20 cellular contexts compared by ENCODE assay signal in genomic region chr12:32618115-32618514, GRCh38.
DNase-seq lines count a peak whose midpoint lies in the region; ATAC-seq and TF ChIP-seq lines count a peak whose summit lies in the region.
"Had no signal": no experiment of that assay in that cellular context is flagged by ENCODE, and none has a peak within 500 bp of the region (broad histone marks: within the 10 kb centered on the region; RNA-seq: fewer than 3 reads in every experiment).

No MANE protein-coding gene starts in this region.

- H3K27ac ChIP-seq in mesendoderm (ENCODE audit: low read depth, low read length) = no peak overlapping the region
- H3K27ac ChIP-seq: 22Rv1; BLaER1 treated with 17β-estradiol and CSF1 and Interleukin-3, amounts not matched to agents 10 nM and 100 nM; GM23248 had no signal

- peaks cover 40% of the 10 kb centered on the region for H3K36me3 Mint-ChIP-seq in progenitor cell of endocrine pancreas (ENCODE audit: insufficient read depth)
- H3K36me3 Mint-ChIP-seq: CD8-positive, alpha-beta memory T cell had no signal

- no peaks in the 10 kb centered on the region for H3K36me3 ChIP-seq in mesendoderm (ENCODE audit: control insufficient read depth, insufficient read depth, low read length)

- H3K56ac ChIP-seq in mesendoderm (ENCODE audit: low read length) = no peak overlapping the region

- no peaks in the 10 kb centered on the region for H3K79me1 ChIP-seq in mesendoderm (ENCODE audit: low read length)

- H3K4me1 ChIP-seq in mesendoderm (ENCODE audit: control insufficient read depth, low read depth, low read length) = no peaks in the 10 kb centered on the region
- H3K4me1 ChIP-seq: BE2C; BLaER1 treated with 17β-estradiol and CSF1 and Interleukin-3, amounts not matched to agents 10 nM and 100 nM had no signal

- H3K4ac ChIP-seq in mesendoderm (ENCODE audit: low read depth, low read length) = no peak overlapping the region

- H3K23ac ChIP-seq in mesendoderm (ENCODE audit: low read length) = no peak overlapping the region

- no peaks in the 10 kb centered on the region for H3K9me3 Mint-ChIP-seq in progenitor cell of endocrine pancreas (ENCODE audit: low read depth)
- H3K9me3 Mint-ChIP-seq: CD14-positive monocyte; CD4-positive, alpha-beta T cell; CD8-positive, alpha-beta memory T cell; H9 had no signal

- no CpG with 5 or more reads among the region's 3 CpGs for WGBS in mesendoderm (ENCODE audit: extremely low coverage, insufficient coverage, low lambda C conversion rate)

- H3K4me3 Mint-ChIP-seq in progenitor cell of endocrine pancreas (ENCODE audit: low read depth) = no peak overlapping the region
- H3K4me3 Mint-ChIP-seq: CD14-positive monocyte; CD4-positive, alpha-beta T cell; CD8-positive, alpha-beta memory T cell; H9 had no signal

- H2BK5ac ChIP-seq in mesendoderm (ENCODE audit: low read length) = no peak overlapping the region

- H3K27ac Mint-ChIP-seq in progenitor cell of endocrine pancreas = peak overlapping the region; percentile 4
- H3K27ac Mint-ChIP-seq: CD4-positive, alpha-beta T cell; CD8-positive, alpha-beta memory T cell; H9 had no signal

- no peak overlapping the region for H4K5ac ChIP-seq in mesendoderm (ENCODE audit: low read length)

- H3K4me1 Mint-ChIP-seq in progenitor cell of endocrine pancreas (ENCODE audit: low read depth) = peaks cover 4% of the 10 kb centered on the region
- H3K4me1 Mint-ChIP-seq: CD8-positive, alpha-beta memory T cell; H9 had no signal

- no peak overlapping the region for H3K4me2 ChIP-seq in mesendoderm (ENCODE audit: low read length)
- H3K4me2 ChIP-seq: BLaER1 treated with 17β-estradiol and CSF1 and Interleukin-3, amounts not matched to agents 10 nM and 100 nM had no signal

- no peak overlapping the region for H4K8ac ChIP-seq in mesendoderm (ENCODE audit: low read depth, low read length)

- H3K4me3 ChIP-seq in mesendoderm (ENCODE audit: low read length) = no peak overlapping the region
- H3K4me3 ChIP-seq: BLaER1 treated with 17β-estradiol and CSF1 and Interleukin-3, amounts not matched to agents 10 nM and 100 nM; GM23248 had no signal

- H3K18ac ChIP-seq in mesendoderm (ENCODE audit: low read length) = no peak overlapping the region

- H3K9ac ChIP-seq in mesendoderm (ENCODE audit: low read length) = no peak overlapping the region
- H3K9ac ChIP-seq: BLaER1 treated with 17β-estradiol and CSF1 and Interleukin-3, amounts not matched to agents 10 nM and 100 nM; GM23248 had no signal

- H3K27me3 Mint-ChIP-seq in progenitor cell of endocrine pancreas = no peaks in the 10 kb centered on the region
- H3K27me3 Mint-ChIP-seq: CD4-positive, alpha-beta T cell; CD8-positive, alpha-beta memory T cell had no signal

- H3K27me3 ChIP-seq in mesendoderm (ENCODE audit: insufficient read depth, low read length, poor library complexity) = no peaks in the 10 kb centered on the region
- H3K27me3 ChIP-seq: BE2C; BLaER1 treated with 17β-estradiol and CSF1 and Interleukin-3, amounts not matched to agents 10 nM and 100 nM had no signal

- no peak for TF ChIP-seq CTCF in progenitor cell of endocrine pancreas (IDR thresholded peaks at IDR 0.05; ENCODE audit: unreplicated experiment)

- peak; percentile 11 for DNase-seq in NCI-H82 (lab: John Stamatoyannopoulos, UW)
- DNase-seq in NCI-H82 treated with DMSO at 0.1 percent for 48 hours (lab: John Stamatoyannopoulos, UW; ENCODE audit: unreplicated experiment) = no peak
- DNase-seq in HuH-7 (ENCODE audit: low spot score) = peak; percentile 18
- DNase-seq in mesendoderm = peak; percentile 79
- no peak for DNase-seq in progenitor cell of endocrine pancreas (ENCODE audit: low spot score, unreplicated experiment)
- no peak for DNase-seq in AG08396 (ENCODE audit: low spot score)
- no peak for DNase-seq in GF-D8 (lab: John Stamatoyannopoulos, UW)
- DNase-seq: AML-193; BE2C; CD4-positive, alpha-beta T cell; CD8-positive, alpha-beta memory T cell; DMS53; DMS79 treated with DMSO at 0.1 percent for 48 hours; GM23248; H9 had no signal

- no peak overlapping the region for H2AK5ac ChIP-seq in mesendoderm (ENCODE audit: low read length)

- H3K79me2 ChIP-seq in mesendoderm (ENCODE audit: control insufficient read depth, insufficient read depth, low read length) = no peaks in the 10 kb centered on the region

- no peak for ATAC-seq in GM21825 (IDR thresholded peaks at IDR 0.05; ENCODE audit: unreplicated experiment)
- ATAC-seq: HCT116 had no signal

- H2BK15ac ChIP-seq in mesendoderm (replicated peaks; ENCODE audit: low read depth) = no peak overlapping the region

- no peak overlapping the region for H2BK120ac ChIP-seq in mesendoderm (ENCODE audit: low read depth, low read length)

Comparison
In these comparisons a context has a peak if more than half of its experiments do, and no peak if none do; other contexts are left out.
1. DNase-seq: peak in NCI-H82 (single experiment), HuH-7 (single experiment) and mesendoderm (single experiment); none in NCI-H82 treated with DMSO at 0.1 percent for 48 hours (single experiment), progenitor cell of endocrine pancreas (single experiment), AG08396 (single experiment) and GF-D8 (single experiment).